15 cellular contexts compared by ENCODE assay signal in genomic region chr5:102314328-102314727, GRCh38. TPM values are rescaled to one million over a fixed set of nuclear protein-coding genes. Genes with fewer than 3 reads are reported as not detected.
"Had no signal": no experiment of that assay in that cellular context is flagged by ENCODE, and none has a peak within 500 bp of the region (broad histone marks: within the 10 kb centered on the region; RNA-seq: fewer than 3 reads in every experiment).

No MANE protein-coding gene starts in this region.

- H3K4me3 ChIP-seq: cardiac muscle cell, esophagus muscularis mucosa, ovary, stomach, testis, upper lobe of left lung had no signal

- H3K9me3 ChIP-seq: esophagus muscularis mucosa, ovary, stomach, testis, upper lobe of left lung had no signal

- H3K4me3 Mint-ChIP-seq: activated CD8-positive, alpha-beta T cell treated with anti-CD3 and anti-CD28 coated beads for 36 hours; activated T-cell treated with anti-CD3 and anti-CD28 coated beads, Interleukin-2, amount 50 U/mL, for 4 hours; naive thymus-derived CD4-positive, alpha-beta T cell; WTC11 had no signal

- H3K9me3 Mint-ChIP-seq: activated CD8-positive, alpha-beta T cell treated with anti-CD3 and anti-CD28 coated beads for 36 hours; WTC11 had no signal

- H3K27ac ChIP-seq: cardiac muscle cell, esophagus muscularis mucosa, ovary, stomach, testis, upper lobe of left lung had no signal

- H3K4me1 Mint-ChIP-seq: naive thymus-derived CD4-positive, alpha-beta T cell; WTC11 had no signal

- H3K4me1 ChIP-seq: esophagus muscularis mucosa, stomach, testis had no signal

- H3K36me3 ChIP-seq: cardiac muscle cell, esophagus muscularis mucosa, ovary, stomach, upper lobe of left lung had no signal

- DNase-seq: activated CD4-positive, alpha-beta T cell treated with anti-CD3 and anti-CD28 coated beads for 4 hours; activated CD8-positive, alpha-beta T cell treated with anti-CD3 and anti-CD28 coated beads for 36 hours; activated effector memory CD4-positive, alpha-beta T cell treated with Interleukin-2 at 50 U/mL for 16 hours; activated naive CD4-positive, alpha-beta T cell treated with anti-CD3 and anti-CD28 coated beads, Interleukin-2, amount 50 U/mL, for 16 hours; activated T-cell treated with anti-CD3 and anti-CD28 coated beads, Interleukin-2, amount 50 U/mL, for 4 hours; naive thymus-derived CD4-positive, alpha-beta T cell; ovary; stimulated activated CD4-positive, alpha-beta T cell treated with anti-CD3 and anti-CD28 coated beads, Interleukin-1b, Interleukin-23, amount 100 ng/mL, for 48 hours; stomach; testis; upper lobe of left lung had no signal

- H3K36me3 Mint-ChIP-seq: naive thymus-derived CD4-positive, alpha-beta T cell; WTC11 had no signal

- H3K27me3 ChIP-seq: cardiac muscle cell, esophagus muscularis mucosa, ovary, stomach, testis, upper lobe of left lung had no signal

- H3K27ac Mint-ChIP-seq: activated CD8-positive, alpha-beta T cell treated with anti-CD3 and anti-CD28 coated beads for 36 hours; naive thymus-derived CD4-positive, alpha-beta T cell; WTC11 had no signal

RNA-seq across cellular contexts. Expression of gene SLCO4C1, which starts 18.2 kb away (rescaled TPM):
- total RNA-seq: cardiac muscle cell, lung microvascular endothelial cell had no signal
- polyA plus RNA-seq: cardiac muscle cell, stomach had no signal
